ENCODE assay signal across 9 cellular contexts in the genomic region with DNA sequence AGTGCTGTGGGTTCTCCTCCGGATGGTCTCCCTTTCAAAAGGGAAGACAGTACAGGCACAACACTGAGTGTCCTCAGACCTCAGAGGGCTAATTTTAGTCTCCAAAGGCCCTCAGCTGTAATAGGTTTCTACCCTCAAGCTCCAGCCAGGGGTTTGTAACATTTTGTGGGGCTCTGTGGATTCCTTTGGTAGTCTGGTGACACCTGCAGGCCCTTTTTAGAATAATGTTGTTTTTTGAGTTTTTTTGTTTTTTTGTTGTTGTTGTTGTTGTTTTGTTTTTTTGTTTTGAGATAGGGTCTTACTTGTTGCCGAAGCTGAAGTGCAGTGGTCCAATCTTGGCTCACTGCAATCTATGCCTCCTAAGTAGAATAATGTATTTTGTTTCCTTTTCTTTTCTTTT. TPM values are rescaled to one million over a fixed set of nuclear protein-coding genes. Genes with fewer than 3 reads are reported as not detected.
DNase-seq lines count a peak whose midpoint lies in the region; ATAC-seq and TF ChIP-seq lines count a peak whose summit lies in the region.
"Had no signal": no experiment of that assay in that cellular context is flagged by ENCODE, and none has a peak within 500 bp of the region (broad histone marks: within the 10 kb centered on the region; RNA-seq: fewer than 3 reads in every experiment).

No MANE protein-coding gene starts in this region.

- H3K4me1 ChIP-seq in gastrocnemius medialis = peaks cover 11 to 20% of the 10 kb centered on the region in 2 donors

- H3K27me3 ChIP-seq in gastrocnemius medialis = no peaks in the 10 kb centered on the region

- H3K9me3 ChIP-seq in gastrocnemius medialis = no peaks in the 10 kb centered on the region

- peaks cover 0 to 40% of the 10 kb centered on the region in 2 donors for H3K36me3 ChIP-seq in gastrocnemius medialis

- DNase-seq in OCI-M1 (lab: John Stamatoyannopoulos, UW) = peak; percentile 20
- DNase-seq in fibroblast of mammary gland (ENCODE audit: low read depth) = peak; percentile 49
- no peak for DNase-seq in gastrocnemius medialis
- DNase-seq in NCI-H748 treated with DMSO at 0.1 percent for 48 hours (lab: John Stamatoyannopoulos, UW) = no peak
- DNase-seq in stimulated activated CD4-positive, alpha-beta T cell treated with anti-CD3 and anti-CD28 coated beads, Interleukin-4, amount 100 ng/mL, for 24 hours = no peak
- DNase-seq: islet precursor cell, NCI-H226 had no signal

- H3K4me3 ChIP-seq in GM12875 (ENCODE audit: low read depth, low read length) (no peak overlapping the region), fibroblast of mammary gland (ENCODE audit: control insufficient read depth, low read depth, low read length) (no peak overlapping the region), gastrocnemius medialis (no peak overlapping the region)

- peak overlapping the region in 2 of 4 donors; percentile 1 to 43 for H3K27ac ChIP-seq in gastrocnemius medialis

- no peak for TF ChIP-seq POLR2A in gastrocnemius medialis (IDR thresholded peaks at IDR 0.05)

- peak in 1 of 2 donors; percentile 45 for ATAC-seq in gastrocnemius medialis
- no peak for ATAC-seq in GM21737 (IDR thresholded peaks at IDR 0.05; ENCODE audit: unreplicated experiment)

- intact Hi-C loops in gastrocnemius medialis (cut with DNase I; ENCODE audit: low total_unique reads) = loop anchor here (1.0 kb wide), 1 partner anchor 78 kb away; no protein-coding TSS in a partner anchor

- in situ Hi-C loops in gastrocnemius medialis (cut with MboI; ENCODE audit: low sequenced_read_pairs in 4 of 4) = loop anchor here in 2 of 4 donors (5.0 kb wide), 2 partner anchors 71 to 81 kb away; no protein-coding TSS in a partner anchor

- TF ChIP-seq CTCF in GM12875 (IDR thresholded peaks at IDR 0.05; ENCODE audit: borderline replicate concordance, insufficient read depth, low read depth, low read length) (peak; percentile 33; the same call in 1 of the 2 replicates), fibroblast of mammary gland (conservative IDR thresholded peaks at IDR 0.05; ENCODE audit: control insufficient read depth, insufficient read depth, low read depth, low read length) (peak; percentile 37), gastrocnemius medialis (IDR thresholded peaks at IDR 0.05 in 4 of 5, conservative IDR thresholded peaks at IDR 0.05 in 1 of 5) (peak in 4 of 5 experiments; percentile 13 to 42 (median 32))

RNA-seq across cellular contexts. Expression of a gene that starts 15.0 kb away (rescaled TPM):
- 10 to 100 TPM; 21.5 to 67.6 (median 31.7) TPM for total RNA-seq in gastrocnemius medialis

RNA-seq across cellular contexts. Expression of a gene that starts 34.5 kb away (rescaled TPM):
- 10 to 100 TPM; 40.3 to 88.6 (median 49.1) TPM for total RNA-seq in gastrocnemius medialis

Comparison
In these comparisons a context has a peak if more than half of its experiments do, and no peak if none do; other contexts are left out.
1. DNase-seq: peak in OCI-M1 (single experiment) and fibroblast of mammary gland (single experiment); none in gastrocnemius medialis (0 of 2), NCI-H748 treated with DMSO at 0.1 percent for 48 hours (single experiment) and stimulated activated CD4-positive, alpha-beta T cell treated with anti-CD3 and anti-CD28 coated beads, Interleukin-4, amount 100 ng/mL, for 24 hours (single experiment).
2. Peak in every context shown above with its lines, with median percentiles within 50 percentile points of each other: CTCF ChIP-seq.